ENCODE assay signal across 1 cellular context in genomic region chr9:114406441-114406840, GRCh38.
A peak's percentile ranks its signal among the peaks of the same experiment; 100 is the strongest.
TF ChIP-seq lines count a peak whose summit lies in the region.

No MANE protein-coding gene starts in this region.

TF ChIP-seq in K562, 482 proteins besides CTCF, POLR2A, EP300 and RAD21:
- peak; percentile 8; the same call in 1 of the 2 replicates for TF ChIP-seq POLR2G (IDR thresholded peaks at IDR 0.05; ENCODE audit: low read depth, low read length)
- TF ChIP-seq CHCHD3 (CRISPR knock-in tag; IDR thresholded peaks at IDR 0.05): no peak
